ENCODE assay signal across 1 cellular context in the genomic region with DNA sequence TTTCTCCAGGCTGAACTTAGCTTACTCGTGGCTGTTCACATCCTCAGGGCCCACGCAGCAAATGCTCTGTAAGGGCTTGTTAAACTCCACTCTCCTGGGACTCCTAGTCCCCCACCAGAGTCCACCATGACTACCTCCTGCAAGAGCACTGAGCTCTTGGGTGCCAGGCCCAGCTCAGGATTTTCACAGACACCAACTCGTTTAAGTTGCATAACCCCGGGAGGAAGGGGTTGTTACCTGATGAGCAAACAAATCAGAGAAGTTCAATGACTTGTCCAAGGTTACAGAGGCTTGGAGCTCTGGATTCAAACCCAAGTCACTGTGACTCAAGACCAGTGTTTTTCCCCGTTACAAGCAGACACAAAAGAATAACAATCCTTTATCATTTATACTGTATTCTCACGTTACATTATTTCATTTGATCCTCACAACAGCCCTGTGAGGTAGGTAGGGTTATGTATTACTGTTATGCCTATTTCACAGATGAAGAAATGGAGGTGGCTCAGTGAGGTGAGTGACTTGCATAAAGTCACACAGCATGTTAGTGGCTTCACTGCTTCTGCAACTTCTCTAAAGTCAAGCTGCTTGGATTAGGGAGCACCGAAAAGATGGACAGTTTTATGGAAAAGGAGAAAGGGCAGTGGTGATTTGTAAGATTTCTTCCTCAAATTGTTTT.
TF ChIP-seq lines count a peak whose summit lies in the region.

No MANE protein-coding gene starts in this region.

TF ChIP-seq in HepG2, 621 proteins besides CTCF, POLR2A, EP300 and RAD21 (continues in another document):
- TF ChIP-seq RELA (CRISPR knock-in tag; IDR thresholded peaks at IDR 0.05) (no peak), ZNF160 (CRISPR knock-in tag; IDR thresholded peaks at IDR 0.05) (no peak), FOXA3 (CRISPR knock-in tag; IDR thresholded peaks at IDR 0.05) (peak; percentile 75), POGZ (CRISPR knock-in tag; IDR thresholded peaks at IDR 0.05) (0 out of 2 replicates have a peak, but pooled peaks have one; percentile 43), ZFP90 (CRISPR knock-in tag; IDR thresholded peaks at IDR 0.05; ENCODE audit: borderline replicate concordance) (0 out of 2 replicates have a peak, but pooled peaks have one; percentile 43), KMT2B (CRISPR knock-in tag; IDR thresholded peaks at IDR 0.05) (no peak), ZNF720 (CRISPR knock-in tag; IDR thresholded peaks at IDR 0.05) (no peak), RCOR2 (CRISPR knock-in tag; IDR thresholded peaks at IDR 0.05) (peak; percentile 87), NPAS2 (CRISPR knock-in tag; IDR thresholded peaks at IDR 0.05; ENCODE audit: borderline replicate concordance) (no peak), SRSF1 (optimal IDR thresholded peaks at IDR 0.05; ENCODE audit: low read depth, low read length) (no peak), EEA1 (CRISPR knock-in tag; IDR thresholded peaks at IDR 0.05; ENCODE audit: borderline replicate concordance) (no peak), ZSCAN21 (CRISPR knock-in tag; IDR thresholded peaks at IDR 0.05; ENCODE audit: borderline replicate concordance) (no peak), ZMYM3 (CRISPR knock-in tag; IDR thresholded peaks at IDR 0.05) (peak; percentile 59; the same call in 1 of the 2 replicates), ZNF333 (CRISPR knock-in tag; IDR thresholded peaks at IDR 0.05; ENCODE audit: borderline replicate concordance) (no peak), ZNF260 (CRISPR knock-in tag; IDR thresholded peaks at IDR 0.05; ENCODE audit: borderline replicate concordance, low read depth) (no peak), ZNF7 (CRISPR knock-in tag; IDR thresholded peaks at IDR 0.05) (no peak), SNAI1 (CRISPR knock-in tag; IDR thresholded peaks at IDR 0.05; ENCODE audit: borderline replicate concordance) (no peak), ZSCAN29 (CRISPR knock-in tag; conservative IDR thresholded peaks at IDR 0.05) (no peak), GTF3A (CRISPR knock-in tag; conservative IDR thresholded peaks at IDR 0.05) (no peak), ZNF205 (CRISPR knock-in tag; IDR thresholded peaks at IDR 0.05) (no peak), NFIB (CRISPR knock-in tag; IDR thresholded peaks at IDR 0.05; ENCODE audit: borderline replicate concordance) (no peak), ZNF337 (CRISPR knock-in tag; IDR thresholded peaks at IDR 0.05; ENCODE audit: borderline replicate concordance, low read depth) (no peak), RARG (CRISPR knock-in tag; IDR thresholded peaks at IDR 0.05; ENCODE audit: low read depth) (no peak), SIN3B (IDR thresholded peaks at IDR 0.05; ENCODE audit: low read length) (no peak), ZFP37 (CRISPR knock-in tag; IDR thresholded peaks at IDR 0.05; ENCODE audit: borderline replicate concordance) (no peak), POLR2G (IDR thresholded peaks at IDR 0.05; ENCODE audit: low read depth, low read length) (no peak), ZNF780A (CRISPR knock-in tag; IDR thresholded peaks at IDR 0.05) (no peak), SCMH1 (CRISPR knock-in tag; IDR thresholded peaks at IDR 0.05; ENCODE audit: borderline replicate concordance) (no peak), MAF1 (CRISPR knock-in tag; IDR thresholded peaks at IDR 0.05; ENCODE audit: borderline replicate concordance) (no peak), NR1H2 (CRISPR knock-in tag; IDR thresholded peaks at IDR 0.05; ENCODE audit: borderline replicate concordance, low read depth) (no peak), ZNF451 (CRISPR knock-in tag; IDR thresholded peaks at IDR 0.05) (no peak), ARNT (IDR thresholded peaks at IDR 0.05) (no peak), CREM (IDR thresholded peaks at IDR 0.05) (no peak), CREM (CRISPR knock-in tag; IDR thresholded peaks at IDR 0.05) (no peak), ZNF263 (CRISPR knock-in tag; IDR thresholded peaks at IDR 0.05) (peak; percentile 33; the same call in 1 of the 2 replicates), ZNF326 (CRISPR knock-in tag; IDR thresholded peaks at IDR 0.05; ENCODE audit: borderline replicate concordance) (no peak)
- TF ChIP-seq, protein P1, sequence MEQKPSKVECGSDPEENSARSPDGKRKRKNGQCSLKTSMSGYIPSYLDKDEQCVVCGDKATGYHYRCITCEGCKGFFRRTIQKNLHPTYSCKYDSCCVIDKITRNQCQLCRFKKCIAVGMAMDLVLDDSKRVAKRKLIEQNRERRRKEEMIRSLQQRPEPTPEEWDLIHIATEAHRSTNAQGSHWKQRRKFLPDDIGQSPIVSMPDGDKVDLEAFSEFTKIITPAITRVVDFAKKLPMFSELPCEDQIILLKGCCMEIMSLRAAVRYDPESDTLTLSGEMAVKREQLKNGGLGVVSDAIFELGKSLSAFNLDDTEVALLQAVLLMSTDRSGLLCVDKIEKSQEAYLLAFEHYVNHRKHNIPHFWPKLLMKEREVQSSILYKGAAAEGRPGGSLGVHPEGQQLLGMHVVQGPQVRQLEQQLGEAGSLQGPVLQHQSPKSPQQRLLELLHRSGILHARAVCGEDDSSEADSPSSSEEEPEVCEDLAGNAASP (CRISPR knock-in tag; IDR thresholded peaks at IDR 0.05; ENCODE audit: borderline replicate concordance), result peak; percentile 81; the same call in 1 of the 2 replicates
- TF ChIP-seq, protein P2, sequence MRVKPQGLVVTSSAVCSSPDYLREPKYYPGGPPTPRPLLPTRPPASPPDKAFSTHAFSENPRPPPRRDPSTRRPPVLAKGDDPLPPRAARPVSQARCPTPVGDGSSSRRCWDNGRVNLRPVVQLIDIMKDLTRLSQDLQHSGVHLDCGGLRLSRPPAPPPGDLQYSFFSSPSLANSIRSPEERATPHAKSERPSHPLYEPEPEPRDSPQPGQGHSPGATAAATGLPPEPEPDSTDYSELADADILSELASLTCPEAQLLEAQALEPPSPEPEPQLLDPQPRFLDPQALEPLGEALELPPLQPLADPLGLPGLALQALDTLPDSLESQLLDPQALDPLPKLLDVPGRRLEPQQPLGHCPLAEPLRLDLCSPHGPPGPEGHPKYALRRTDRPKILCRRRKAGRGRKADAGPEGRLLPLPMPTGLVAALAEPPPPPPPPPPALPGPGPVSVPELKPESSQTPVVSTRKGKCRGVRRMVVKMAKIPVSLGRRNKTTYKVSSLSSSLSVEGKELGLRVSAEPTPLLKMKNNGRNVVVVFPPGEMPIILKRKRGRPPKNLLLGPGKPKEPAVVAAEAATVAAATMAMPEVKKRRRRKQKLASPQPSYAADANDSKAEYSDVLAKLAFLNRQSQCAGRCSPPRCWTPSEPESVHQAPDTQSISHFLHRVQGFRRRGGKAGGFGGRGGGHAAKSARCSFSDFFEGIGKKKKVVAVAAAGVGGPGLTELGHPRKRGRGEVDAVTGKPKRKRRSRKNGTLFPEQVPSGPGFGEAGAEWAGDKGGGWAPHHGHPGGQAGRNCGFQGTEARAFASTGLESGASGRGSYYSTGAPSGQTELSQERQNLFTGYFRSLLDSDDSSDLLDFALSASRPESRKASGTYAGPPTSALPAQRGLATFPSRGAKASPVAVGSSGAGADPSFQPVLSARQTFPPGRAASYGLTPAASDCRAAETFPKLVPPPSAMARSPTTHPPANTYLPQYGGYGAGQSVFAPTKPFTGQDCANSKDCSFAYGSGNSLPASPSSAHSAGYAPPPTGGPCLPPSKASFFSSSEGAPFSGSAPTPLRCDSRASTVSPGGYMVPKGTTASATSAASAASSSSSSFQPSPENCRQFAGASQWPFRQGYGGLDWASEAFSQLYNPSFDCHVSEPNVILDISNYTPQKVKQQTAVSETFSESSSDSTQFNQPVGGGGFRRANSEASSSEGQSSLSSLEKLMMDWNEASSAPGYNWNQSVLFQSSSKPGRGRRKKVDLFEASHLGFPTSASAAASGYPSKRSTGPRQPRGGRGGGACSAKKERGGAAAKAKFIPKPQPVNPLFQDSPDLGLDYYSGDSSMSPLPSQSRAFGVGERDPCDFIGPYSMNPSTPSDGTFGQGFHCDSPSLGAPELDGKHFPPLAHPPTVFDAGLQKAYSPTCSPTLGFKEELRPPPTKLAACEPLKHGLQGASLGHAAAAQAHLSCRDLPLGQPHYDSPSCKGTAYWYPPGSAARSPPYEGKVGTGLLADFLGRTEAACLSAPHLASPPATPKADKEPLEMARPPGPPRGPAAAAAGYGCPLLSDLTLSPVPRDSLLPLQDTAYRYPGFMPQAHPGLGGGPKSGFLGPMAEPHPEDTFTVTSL (CRISPR knock-in tag; IDR thresholded peaks at IDR 0.05; ENCODE audit: borderline replicate concordance), result peak; percentile 37; the same call in 1 of the 2 replicates
- TF ChIP-seq, protein P3, sequence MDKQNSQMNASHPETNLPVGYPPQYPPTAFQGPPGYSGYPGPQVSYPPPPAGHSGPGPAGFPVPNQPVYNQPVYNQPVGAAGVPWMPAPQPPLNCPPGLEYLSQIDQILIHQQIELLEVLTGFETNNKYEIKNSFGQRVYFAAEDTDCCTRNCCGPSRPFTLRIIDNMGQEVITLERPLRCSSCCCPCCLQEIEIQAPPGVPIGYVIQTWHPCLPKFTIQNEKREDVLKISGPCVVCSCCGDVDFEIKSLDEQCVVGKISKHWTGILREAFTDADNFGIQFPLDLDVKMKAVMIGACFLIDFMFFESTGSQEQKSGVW (CRISPR knock-in tag; IDR thresholded peaks at IDR 0.05; ENCODE audit: borderline replicate concordance), result no peak
- TF ChIP-seq, protein P4, sequence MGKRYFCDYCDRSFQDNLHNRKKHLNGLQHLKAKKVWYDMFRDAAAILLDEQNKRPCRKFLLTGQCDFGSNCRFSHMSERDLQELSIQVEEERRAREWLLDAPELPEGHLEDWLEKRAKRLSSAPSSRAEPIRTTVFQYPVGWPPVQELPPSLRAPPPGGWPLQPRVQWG (CRISPR knock-in tag; IDR thresholded peaks at IDR 0.05; ENCODE audit: borderline replicate concordance, low read depth), result no peak
- TF ChIP-seq, protein P5, sequence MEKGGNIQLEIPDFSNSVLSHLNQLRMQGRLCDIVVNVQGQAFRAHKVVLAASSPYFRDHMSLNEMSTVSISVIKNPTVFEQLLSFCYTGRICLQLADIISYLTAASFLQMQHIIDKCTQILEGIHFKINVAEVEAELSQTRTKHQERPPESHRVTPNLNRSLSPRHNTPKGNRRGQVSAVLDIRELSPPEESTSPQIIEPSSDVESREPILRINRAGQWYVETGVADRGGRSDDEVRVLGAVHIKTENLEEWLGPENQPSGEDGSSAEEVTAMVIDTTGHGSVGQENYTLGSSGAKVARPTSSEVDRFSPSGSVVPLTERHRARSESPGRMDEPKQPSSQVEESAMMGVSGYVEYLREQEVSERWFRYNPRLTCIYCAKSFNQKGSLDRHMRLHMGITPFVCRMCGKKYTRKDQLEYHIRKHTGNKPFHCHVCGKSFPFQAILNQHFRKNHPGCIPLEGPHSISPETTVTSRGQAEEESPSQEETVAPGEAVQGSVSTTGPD (CRISPR knock-in tag; IDR thresholded peaks at IDR 0.05), result no peak
- TF ChIP-seq, protein P6, sequence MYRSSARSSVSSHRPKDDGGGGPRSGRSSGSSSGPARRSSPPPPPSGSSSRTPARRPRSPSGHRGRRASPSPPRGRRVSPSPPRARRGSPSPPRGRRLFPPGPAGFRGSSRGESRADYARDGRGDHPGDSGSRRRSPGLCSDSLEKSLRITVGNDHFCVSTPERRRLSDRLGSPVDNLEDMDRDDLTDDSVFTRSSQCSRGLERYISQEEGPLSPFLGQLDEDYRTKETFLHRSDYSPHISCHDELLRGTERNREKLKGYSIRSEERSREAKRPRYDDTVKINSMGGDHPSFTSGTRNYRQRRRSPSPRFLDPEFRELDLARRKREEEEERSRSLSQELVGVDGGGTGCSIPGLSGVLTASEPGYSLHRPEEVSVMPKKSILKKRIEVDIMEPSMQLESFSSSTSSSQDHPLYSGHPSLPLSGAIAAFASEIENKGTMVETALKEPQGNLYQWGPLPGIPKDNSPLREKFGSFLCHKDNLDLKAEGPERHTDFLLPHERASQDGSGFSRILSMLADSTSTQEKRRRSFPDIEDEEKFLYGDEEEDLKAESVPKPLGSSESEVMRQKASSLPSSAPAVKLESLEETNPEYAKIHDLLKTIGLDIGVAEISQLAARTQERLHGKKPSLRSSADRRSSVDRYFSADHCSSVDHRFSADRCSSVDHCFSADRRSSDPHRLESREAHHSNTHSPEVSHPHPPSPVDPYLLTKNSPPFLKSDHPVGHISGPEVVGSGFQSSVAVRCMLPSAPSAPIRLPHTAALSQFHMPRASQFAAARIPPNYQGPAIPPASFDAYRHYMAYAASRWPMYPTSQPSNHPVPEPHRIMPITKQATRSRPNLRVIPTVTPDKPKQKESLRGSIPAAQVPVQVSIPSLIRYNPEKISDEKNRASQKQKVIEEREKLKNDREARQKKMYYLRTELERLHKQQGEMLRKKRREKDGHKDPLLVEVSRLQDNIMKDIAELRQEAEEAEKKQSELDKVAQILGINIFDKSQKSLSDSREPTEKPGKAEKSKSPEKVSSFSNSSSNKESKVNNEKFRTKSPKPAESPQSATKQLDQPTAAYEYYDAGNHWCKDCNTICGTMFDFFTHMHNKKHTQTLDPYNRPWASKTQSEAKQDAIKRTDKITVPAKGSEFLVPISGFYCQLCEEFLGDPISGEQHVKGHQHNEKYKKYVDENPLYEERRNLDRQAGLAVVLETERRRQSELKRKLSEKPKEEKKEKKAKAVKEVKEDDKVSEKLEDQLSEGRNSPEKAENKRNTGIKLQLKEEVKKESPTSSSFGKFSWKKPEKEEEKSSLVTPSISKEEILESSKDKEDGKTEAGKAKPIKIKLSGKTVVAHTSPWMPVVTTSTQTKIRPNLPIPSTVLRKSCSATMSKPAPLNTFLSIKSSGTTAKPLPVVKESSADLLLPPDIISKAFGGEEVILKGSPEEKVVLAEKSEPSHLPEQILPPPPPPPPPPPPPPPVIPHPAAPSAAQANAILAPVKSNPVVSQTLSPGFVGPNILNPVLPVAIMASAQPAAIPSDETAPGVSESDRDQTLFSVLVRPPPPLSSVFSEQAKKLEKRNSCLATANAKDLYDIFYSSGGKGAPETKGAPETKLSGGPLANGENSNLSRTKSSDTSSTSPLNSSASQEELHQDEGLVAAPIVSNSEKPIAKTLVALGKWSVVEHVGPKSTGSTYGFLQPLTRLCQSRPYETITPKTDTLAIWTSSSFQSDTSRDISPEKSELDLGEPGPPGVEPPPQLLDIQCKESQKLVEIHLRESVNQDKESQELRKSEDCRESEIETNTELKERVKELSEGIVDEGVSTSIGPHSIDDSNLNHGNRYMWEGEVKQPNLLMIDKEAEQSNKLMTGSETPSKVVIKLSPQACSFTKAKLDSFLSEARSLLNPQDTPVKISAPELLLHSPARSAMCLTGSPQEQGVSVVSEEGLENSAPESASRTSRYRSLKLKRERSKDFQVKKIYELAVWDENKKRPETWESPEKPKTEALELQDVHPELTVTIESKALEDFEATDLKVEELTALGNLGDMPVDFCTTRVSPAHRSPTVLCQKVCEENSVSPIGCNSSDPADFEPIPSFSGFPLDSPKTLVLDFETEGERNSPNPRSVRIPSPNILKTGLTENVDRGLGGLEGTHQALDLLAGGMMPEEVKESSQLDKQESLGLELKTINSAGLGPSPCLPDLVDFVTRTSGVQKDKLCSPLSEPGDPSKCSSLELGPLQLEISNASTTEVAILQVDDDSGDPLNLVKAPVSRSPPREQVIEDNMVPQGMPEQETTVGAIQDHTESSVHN (CRISPR knock-in tag; IDR thresholded peaks at IDR 0.05), result no peak
- TF ChIP-seq, protein P7, sequence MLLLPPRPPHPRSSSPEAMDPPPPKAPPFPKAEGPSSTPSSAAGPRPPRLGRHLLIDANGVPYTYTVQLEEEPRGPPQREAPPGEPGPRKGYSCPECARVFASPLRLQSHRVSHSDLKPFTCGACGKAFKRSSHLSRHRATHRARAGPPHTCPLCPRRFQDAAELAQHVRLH (CRISPR knock-in tag; IDR thresholded peaks at IDR 0.05; ENCODE audit: borderline replicate concordance, low read depth), result peak; percentile 66; the same call in 1 of the 2 replicates
